ENCODE assay signal across 10 cellular contexts in genomic region chr5:39256472-39256871, GRCh38. TPM values are rescaled to one million over a fixed set of nuclear protein-coding genes. Genes with fewer than 3 reads are reported as not detected.
A peak's percentile ranks its signal among the peaks of the same experiment; 100 is the strongest.
DNase-seq lines count a peak whose midpoint lies in the region; ATAC-seq, FAIRE-seq and TF ChIP-seq lines count a peak whose summit lies in the region.
"Had no signal": no experiment of that assay in that cellular context is flagged by ENCODE, and none has a peak within 500 bp of the region (broad histone marks: within the 10 kb centered on the region; RNA-seq: fewer than 3 reads in every experiment).

No MANE protein-coding gene starts in this region.

- H3K27ac Mint-ChIP-seq in activated CD4-positive, alpha-beta T cell treated with anti-CD3 and anti-CD28 coated beads for 36 hours = no peak overlapping the region

- H3K36me3 Mint-ChIP-seq in activated CD4-positive, alpha-beta T cell treated with anti-CD3 and anti-CD28 coated beads for 36 hours (ENCODE audit: low read depth) = no peaks in the 10 kb centered on the region

- intact Hi-C loops in activated CD4-positive, alpha-beta T cell treated with anti-CD3 and anti-CD28 coated beads for 36 hours (cut with DNase I, micrococcal nuclease) = loop anchor here in 1 of 2 experiments (1.0 kb wide), 1 partner anchor 35 kb away; no protein-coding TSS in a partner anchor
- intact Hi-C loops in spleen (cut with DNase I; ENCODE audit: low total_unique reads) = no loop called here

- peak; percentile 78 for FAIRE-seq in HTR-8/SVneo (lab: Jason Lieb, UNC)

- peak overlapping the region in 6 of 8 donors; percentile 16 to 82 (median 59) for H3K27ac ChIP-seq in spleen
- H3K27ac ChIP-seq: C4-2B had no signal

- H3K9me3 Mint-ChIP-seq in activated CD4-positive, alpha-beta T cell treated with anti-CD3 and anti-CD28 coated beads for 36 hours (ENCODE audit: low read depth) = no peaks in the 10 kb centered on the region
- H3K9me3 Mint-ChIP-seq: IgD-negative memory B cell had no signal

- H3K27me3 Mint-ChIP-seq in activated CD4-positive, alpha-beta T cell treated with anti-CD3 and anti-CD28 coated beads for 36 hours = no peaks in the 10 kb centered on the region

- H3K27me3 ChIP-seq in spleen (replicated peaks in 1 of 7) = no peaks in the 10 kb centered on the region

- TF ChIP-seq POLR2A in spleen (IDR thresholded peaks at IDR 0.05) = no peak

- TF ChIP-seq CTCF in spleen (IDR thresholded peaks at IDR 0.05 in 8 of 11, conservative IDR thresholded peaks at IDR 0.05 in 3 of 11) = no peak

- no peaks in the 10 kb centered on the region for H3K9me3 ChIP-seq in spleen

- H3K4me1 ChIP-seq in spleen = peaks cover 0 to 71% (median 16%) of the 10 kb centered on the region in 6 donors

- no peak overlapping the region for H3K4me3 Mint-ChIP-seq in activated CD4-positive, alpha-beta T cell treated with anti-CD3 and anti-CD28 coated beads for 36 hours
- H3K4me3 Mint-ChIP-seq: IgD-negative memory B cell had no signal

- DNase-seq in activated CD4-positive, alpha-beta T cell treated with anti-CD3 and anti-CD28 coated beads for 36 hours = no peak
- DNase-seq in activated CD4-positive, alpha-beta T cell treated with anti-CD3 and anti-CD28 coated beads for 48 hours = no peak
- DNase-seq in HTR-8/SVneo (ENCODE audit: insufficient read length, low spot score) = peak; percentile 53
- DNase-seq in dedifferentiated amniotic fluid mesenchymal stem cell (ENCODE audit: extremely low spot score) = peak; percentile 77
- no peak for DNase-seq in spleen
- no peak for DNase-seq in NCI-H345 (lab: John Stamatoyannopoulos, UW)
- DNase-seq in NCI-H1417 treated with DMSO at 0.1 percent for 48 hours (lab: John Stamatoyannopoulos, UW) = no peak
- DNase-seq in NCI-H446 treated with DMSO at 0.1 percent for 48 hours (lab: John Stamatoyannopoulos, UW) = no peak

- H3K4me1 Mint-ChIP-seq in activated CD4-positive, alpha-beta T cell treated with anti-CD3 and anti-CD28 coated beads for 36 hours = peaks cover 11% of the 10 kb centered on the region
- H3K4me1 Mint-ChIP-seq: IgD-negative memory B cell had no signal

- peak; percentile 93 for ATAC-seq in activated CD4-positive, alpha-beta T cell treated with anti-CD3 and anti-CD28 coated beads for 36 hours

- peak overlapping the region in 1 of 8 donors; percentile 24 for H3K4me3 ChIP-seq in spleen

- H3K36me3 ChIP-seq in spleen = no peaks in the 10 kb centered on the region

- WGBS in spleen, 5 donors = 22 to 39% (median 25%) methylated on average over 4 of the region's 4 CpGs

- POLR2A ChIA-PET in activated CD4-positive, alpha-beta T cell treated with anti-CD3 and anti-CD28 coated beads for 36 hours (lab: Charles Lee) = no interaction called here

- CTCF ChIA-PET in activated CD4-positive, alpha-beta T cell treated with anti-CD3 and anti-CD28 coated beads for 36 hours (lab: Charles Lee) = interaction anchor here (0.6 to 2.7 kb wide), 7 partner anchors 10 to 175 kb away, joined by 3 to 14 read pairs (median 5); no protein-coding TSS in a partner anchor

RNA-seq across cellular contexts. Expression of gene FYB1, which starts 37.1 kb away (rescaled TPM):
- total RNA-seq in activated CD4-positive, alpha-beta T cell treated with anti-CD3 and anti-CD28 coated beads for 36 hours = 100 to 1,000 TPM; 109 to 171 TPM
- total RNA-seq in spleen = 100 to 1,000 TPM; 178 to 287 (median 228) TPM
- 10 to 100 TPM; 21.0 to 26.3 (median 23.3) TPM for polyA plus RNA-seq in spleen

Comparison
In these comparisons a context has a peak if more than half of its experiments do, and no peak if none do; other contexts are left out.
1. DNase-seq: peak in HTR-8/SVneo (single experiment) and dedifferentiated amniotic fluid mesenchymal stem cell (single experiment); none in activated CD4-positive, alpha-beta T cell treated with anti-CD3 and anti-CD28 coated beads for 36 hours (single experiment), activated CD4-positive, alpha-beta T cell treated with anti-CD3 and anti-CD28 coated beads for 48 hours (single experiment), spleen (single experiment), NCI-H345 (single experiment), NCI-H1417 treated with DMSO at 0.1 percent for 48 hours (single experiment) and NCI-H446 treated with DMSO at 0.1 percent for 48 hours (single experiment).